20 cellular contexts compared by ENCODE assay signal in the genomic region with DNA sequence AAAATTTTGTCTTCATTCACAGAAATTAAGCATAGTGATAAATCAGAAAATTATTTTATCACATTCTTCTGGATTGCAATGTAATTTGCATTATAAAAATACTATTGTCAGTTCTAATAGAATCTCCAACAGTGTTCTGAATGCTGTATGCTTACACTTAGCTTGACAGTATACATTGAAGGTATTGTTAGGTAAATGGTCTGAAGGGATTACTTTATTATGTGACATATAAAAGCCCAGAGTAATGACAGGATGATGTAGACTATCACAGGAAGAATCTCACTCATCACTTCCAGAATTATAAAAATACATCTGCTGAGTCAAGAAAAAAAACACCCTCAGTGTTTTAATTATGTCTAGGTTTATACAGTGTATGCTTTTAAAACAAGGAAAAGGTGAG.
DNase-seq lines count a peak whose midpoint lies in the region; ATAC-seq and TF ChIP-seq lines count a peak whose summit lies in the region.
"Had no signal": no experiment of that assay in that cellular context is flagged by ENCODE, and none has a peak within 500 bp of the region (broad histone marks: within the 10 kb centered on the region; RNA-seq: fewer than 3 reads in every experiment).

No MANE protein-coding gene starts in this region.

- peaks cover 2% of the 10 kb centered on the region for H3K27me3 Mint-ChIP-seq in GM23338 (ENCODE audit: insufficient read depth, low read depth, poor library complexity)
- H3K27me3 Mint-ChIP-seq in neural progenitor cell (ENCODE audit: insufficient read depth, low read depth) = peaks cover 2% of the 10 kb centered on the region
- H3K27me3 Mint-ChIP-seq in activated T-cell treated with anti-CD3 and anti-CD28 coated beads, Interleukin-2, amount 50 U/mL, for 24 hours = no peaks in the 10 kb centered on the region
- H3K27me3 Mint-ChIP-seq: B cell; CD4-positive, CD25-positive, alpha-beta regulatory T cell had no signal

- H3K36me3 Mint-ChIP-seq in GM23338 (ENCODE audit: low read depth) (peaks cover 3% of the 10 kb centered on the region; the same call in 1 of the 3 replicates), neural progenitor cell (peaks cover 3% of the 10 kb centered on the region)
- H3K36me3 Mint-ChIP-seq in activated T-cell treated with anti-CD3 and anti-CD28 coated beads, Interleukin-2, amount 50 U/mL, for 24 hours (ENCODE audit: low read depth) = no peaks in the 10 kb centered on the region
- H3K36me3 Mint-ChIP-seq: CD4-positive, CD25-positive, alpha-beta regulatory T cell; CD8-positive, alpha-beta T cell had no signal

- H3K9me3 ChIP-seq in HUES6 (ENCODE audit: control insufficient read depth, insufficient read depth, low read depth, low read length) = no peaks in the 10 kb centered on the region
- no peaks in the 10 kb centered on the region for H3K9me3 ChIP-seq in SK-N-MC (ENCODE audit: low read depth, low read length)
- H3K9me3 ChIP-seq in neural progenitor cell (ENCODE audit: low read depth) = no peaks in the 10 kb centered on the region
- no peaks in the 10 kb centered on the region for H3K9me3 ChIP-seq in WERI-Rb-1 (ENCODE audit: severe bottlenecking)
- H3K9me3 ChIP-seq: BLaER1, Caco-2, HAP-1 had no signal

- DNase-seq in GM23338 (ENCODE audit: low spot score) (no peak), SK-N-MC (ENCODE audit: low read depth, low spot score) (no peak), neural progenitor cell (ENCODE audit: low spot score) (no peak), medulla oblongata (ENCODE audit: extremely low spot score) (no peak), WERI-Rb-1 (no peak)
- no peak for DNase-seq in activated T-cell treated with anti-CD3 and anti-CD28 coated beads, Interleukin-2, amount 50 U/mL, for 24 hours
- DNase-seq: Caco-2; CD4-positive, CD25-positive, alpha-beta regulatory T cell; CD8-positive, alpha-beta T cell; DMS153; DND-41; GM23248; HFFc6 had no signal

- H3K27ac ChIP-seq in GM23338 (ENCODE audit: low read depth) (no peak overlapping the region), HUES6 (ENCODE audit: low read depth, low read length) (peak overlapping the region; percentile 58; the same call in 1 of the 2 replicates), SK-N-MC (peak overlapping the region; percentile 63), neural progenitor cell (no peak overlapping the region), WERI-Rb-1 (no peak overlapping the region)
- H3K27ac ChIP-seq: 22Rv1, BLaER1, C4-2B, GM23248 had no signal

- H3K27me3 ChIP-seq in GM23338 (ENCODE audit: insufficient read depth) (no peaks in the 10 kb centered on the region), HUES6 (ENCODE audit: control insufficient read depth, insufficient read depth, low read length) (no peaks in the 10 kb centered on the region), neural progenitor cell (no peaks in the 10 kb centered on the region), WERI-Rb-1 (ENCODE audit: insufficient read depth, low read depth, severe bottlenecking) (no peaks in the 10 kb centered on the region)
- H3K27me3 ChIP-seq: BLaER1 had no signal

- H3K4me1 ChIP-seq in GM23338 (ENCODE audit: insufficient read depth) (no peaks in the 10 kb centered on the region), HUES6 (ENCODE audit: control insufficient read depth, insufficient read depth, low read length) (peaks cover 11% of the 10 kb centered on the region), neural progenitor cell (peaks cover 16% of the 10 kb centered on the region)
- H3K4me1 ChIP-seq: BLaER1, Caco-2 had no signal

- H3K79me2 ChIP-seq in GM23338 (replicated peaks; ENCODE audit: insufficient read depth) (no peaks in the 10 kb centered on the region), neural progenitor cell (ENCODE audit: low read depth) (no peaks in the 10 kb centered on the region)

- H3K27ac Mint-ChIP-seq in GM23338 (peak overlapping the region; percentile 67; the same call in 1 of the 2 replicates), neural progenitor cell (peak overlapping the region; percentile 98)
- no peak overlapping the region for H3K27ac Mint-ChIP-seq in activated T-cell treated with anti-CD3 and anti-CD28 coated beads, Interleukin-2, amount 50 U/mL, for 24 hours
- H3K27ac Mint-ChIP-seq: B cell; CD4-positive, CD25-positive, alpha-beta regulatory T cell; CD8-positive, alpha-beta T cell; HFFc6 had no signal

- no peak overlapping the region for H2AFZ ChIP-seq in GM23338
- no peak overlapping the region for H2AFZ ChIP-seq in neural progenitor cell (replicated peaks)
- H2AFZ ChIP-seq: GM23248 had no signal

- H3K9ac ChIP-seq in HUES6 (ENCODE audit: low read length) (no peak overlapping the region), SK-N-MC (ENCODE audit: insufficient read length) (no peak overlapping the region), neural progenitor cell (no peak overlapping the region)
- H3K9ac ChIP-seq: BLaER1, GM23248 had no signal

- H3K36me3 ChIP-seq in GM23338 (ENCODE audit: insufficient read depth) (0 out of 2 replicates have a peak, but pooled peaks cover 4% of the 10 kb centered on the region), HUES6 (ENCODE audit: control insufficient read depth, insufficient read depth, low read length) (no peaks in the 10 kb centered on the region), SK-N-MC (ENCODE audit: insufficient read depth, low read length) (no peaks in the 10 kb centered on the region), neural progenitor cell (no peaks in the 10 kb centered on the region), WERI-Rb-1 (no peaks in the 10 kb centered on the region)
- H3K36me3 ChIP-seq: BLaER1, HAP-1 had no signal

- ATAC-seq in GM23338 (peak; percentile 64), HG02588 (IDR thresholded peaks at IDR 0.05; ENCODE audit: unreplicated experiment) (no peak)
- ATAC-seq: CD8-positive, alpha-beta T cell had no signal

- H3K9me2 ChIP-seq in GM23338 (ENCODE audit: insufficient read depth) = no peaks in the 10 kb centered on the region

- H3K4me2 ChIP-seq in GM23338 (no peak overlapping the region), neural progenitor cell (peak overlapping the region; percentile 48)
- H3K4me2 ChIP-seq: BLaER1 had no signal

- no peak overlapping the region for H3K4me3 Mint-ChIP-seq in GM23338
- no peak overlapping the region for H3K4me3 Mint-ChIP-seq in neural progenitor cell
- H3K4me3 Mint-ChIP-seq in activated T-cell treated with anti-CD3 and anti-CD28 coated beads, Interleukin-2, amount 50 U/mL, for 24 hours = no peak overlapping the region
- H3K4me3 Mint-ChIP-seq: B cell; CD4-positive, CD25-positive, alpha-beta regulatory T cell; CD8-positive, alpha-beta T cell; HFFc6 had no signal

- no peaks in the 10 kb centered on the region for H3F3A ChIP-seq in GM23338 (replicated peaks; ENCODE audit: low read depth)
- H3F3A ChIP-seq in neural progenitor cell (ENCODE audit: low read depth) = no peaks in the 10 kb centered on the region

- H4K20me1 ChIP-seq in GM23338 (replicated peaks; ENCODE audit: insufficient read depth) = no peaks in the 10 kb centered on the region
- no peaks in the 10 kb centered on the region for H4K20me1 ChIP-seq in neural progenitor cell (ENCODE audit: low read depth)
- H4K20me1 ChIP-seq: BLaER1 had no signal

- H3K4me1 Mint-ChIP-seq in GM23338 (peaks cover 14% of the 10 kb centered on the region), neural progenitor cell (peaks cover 22% of the 10 kb centered on the region)
- no peaks in the 10 kb centered on the region for H3K4me1 Mint-ChIP-seq in activated T-cell treated with anti-CD3 and anti-CD28 coated beads, Interleukin-2, amount 50 U/mL, for 24 hours (ENCODE audit: low read depth)
- H3K4me1 Mint-ChIP-seq: B cell; CD4-positive, CD25-positive, alpha-beta regulatory T cell had no signal

- TF ChIP-seq CTCF in GM23338 (conservative IDR thresholded peaks at IDR 0.05; ENCODE audit: low read depth in 2 of 2) = no peak
- TF ChIP-seq CTCF in neural progenitor cell (IDR thresholded peaks at IDR 0.05) = no peak
- TF ChIP-seq CTCF in WERI-Rb-1 (IDR thresholded peaks at IDR 0.05; ENCODE audit: low read depth, low read length) = no peak

- H3K4me3 ChIP-seq in GM23338 = no peak overlapping the region
- no peak overlapping the region for H3K4me3 ChIP-seq in HUES6 (ENCODE audit: low read depth, low read length)
- H3K4me3 ChIP-seq in SK-N-MC = no peak overlapping the region
- H3K4me3 ChIP-seq in neural progenitor cell = no peak overlapping the region
- no peak overlapping the region for H3K4me3 ChIP-seq in WERI-Rb-1 (ENCODE audit: low read depth, low read length)
- H3K4me3 ChIP-seq: BLaER1, GM23248, HAP-1 had no signal

- peaks cover 6% of the 10 kb centered on the region; the same call in 2 of the 3 replicates for H3K9me3 Mint-ChIP-seq in GM23338
- peaks cover 15% of the 10 kb centered on the region for H3K9me3 Mint-ChIP-seq in neural progenitor cell
- peaks cover 8% of the 10 kb centered on the region for H3K9me3 Mint-ChIP-seq in activated T-cell treated with anti-CD3 and anti-CD28 coated beads, Interleukin-2, amount 50 U/mL, for 24 hours

TF ChIP-seq in GM23338, 12 proteins besides CTCF, POLR2A, EP300 and RAD21:
- TF ChIP-seq, protein P1, sequence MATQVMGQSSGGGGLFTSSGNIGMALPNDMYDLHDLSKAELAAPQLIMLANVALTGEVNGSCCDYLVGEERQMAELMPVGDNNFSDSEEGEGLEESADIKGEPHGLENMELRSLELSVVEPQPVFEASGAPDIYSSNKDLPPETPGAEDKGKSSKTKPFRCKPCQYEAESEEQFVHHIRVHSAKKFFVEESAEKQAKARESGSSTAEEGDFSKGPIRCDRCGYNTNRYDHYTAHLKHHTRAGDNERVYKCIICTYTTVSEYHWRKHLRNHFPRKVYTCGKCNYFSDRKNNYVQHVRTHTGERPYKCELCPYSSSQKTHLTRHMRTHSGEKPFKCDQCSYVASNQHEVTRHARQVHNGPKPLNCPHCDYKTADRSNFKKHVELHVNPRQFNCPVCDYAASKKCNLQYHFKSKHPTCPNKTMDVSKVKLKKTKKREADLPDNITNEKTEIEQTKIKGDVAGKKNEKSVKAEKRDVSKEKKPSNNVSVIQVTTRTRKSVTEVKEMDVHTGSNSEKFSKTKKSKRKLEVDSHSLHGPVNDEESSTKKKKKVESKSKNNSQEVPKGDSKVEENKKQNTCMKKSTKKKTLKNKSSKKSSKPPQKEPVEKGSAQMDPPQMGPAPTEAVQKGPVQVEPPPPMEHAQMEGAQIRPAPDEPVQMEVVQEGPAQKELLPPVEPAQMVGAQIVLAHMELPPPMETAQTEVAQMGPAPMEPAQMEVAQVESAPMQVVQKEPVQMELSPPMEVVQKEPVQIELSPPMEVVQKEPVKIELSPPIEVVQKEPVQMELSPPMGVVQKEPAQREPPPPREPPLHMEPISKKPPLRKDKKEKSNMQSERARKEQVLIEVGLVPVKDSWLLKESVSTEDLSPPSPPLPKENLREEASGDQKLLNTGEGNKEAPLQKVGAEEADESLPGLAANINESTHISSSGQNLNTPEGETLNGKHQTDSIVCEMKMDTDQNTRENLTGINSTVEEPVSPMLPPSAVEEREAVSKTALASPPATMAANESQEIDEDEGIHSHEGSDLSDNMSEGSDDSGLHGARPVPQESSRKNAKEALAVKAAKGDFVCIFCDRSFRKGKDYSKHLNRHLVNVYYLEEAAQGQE (IDR thresholded peaks at IDR 0.05; ENCODE audit: unreplicated experiment) = no peak
- TF ChIP-seq STAT1 (IDR thresholded peaks at IDR 0.05; ENCODE audit: unreplicated experiment) (no peak), EZH2phosphoT487 (IDR thresholded peaks at IDR 0.05; ENCODE audit: unreplicated experiment) (no peak)
TF ChIP-seq in GM23338: peak in this region for 0.

Comparison
In these comparisons a context has a peak if more than half of its experiments do, and no peak if none do; other contexts are left out.
1. H3K27ac ChIP-seq: peak in HUES6 (single experiment) and SK-N-MC (single experiment); none in GM23338 (single experiment), neural progenitor cell (single experiment) and WERI-Rb-1 (single experiment).